In genomic region chr6:160454303-160454702, GRCh38 we compare ENCODE assay signal across 36 cellular contexts.
"Had no signal": no experiment of that assay in that cellular context is flagged by ENCODE, and none has a peak within 500 bp of the region (broad histone marks: within the 10 kb centered on the region; RNA-seq: fewer than 3 reads in every experiment).

No MANE protein-coding gene starts in this region.

- H3K27me3 ChIP-seq: body of pancreas, brain microvascular endothelial cell, breast epithelium had no signal

- H3K4me3 ChIP-seq: body of pancreas, breast epithelium had no signal

- ATAC-seq: activated CD4-positive, alpha-beta T cell treated with anti-CD3 and anti-CD28 coated beads for 36 hours; activated CD4-positive, CD25-positive, alpha-beta regulatory T cell treated with anti-CD3 and anti-CD28 coated beads, Interleukin-2, amount 50 U/mL, for 24 hours; activated CD8-positive, alpha-beta memory T cell treated with anti-CD3 and anti-CD28 coated beads, Interleukin-2, amount 10 ng/mL, durations not matched to agents 7 days and 5 days; activated CD8-positive, alpha-beta T cell treated with anti-CD3 and anti-CD28 coated beads, Interleukin-2, amount 10 ng/mL, durations not matched to agents 7 days and 5 days; activated naive CD8-positive, alpha-beta T cell treated with anti-CD3 and anti-CD28 coated beads, Interleukin-2, amount 50 U/mL, for 24 hours; body of pancreas; WTC11 had no signal

- H3K27ac ChIP-seq: body of pancreas, brain microvascular endothelial cell, breast epithelium, WERI-Rb-1 had no signal

- H3K4me3 Mint-ChIP-seq: activated CD4-positive, alpha-beta memory T cell treated with anti-CD3 and anti-CD28 coated beads, Interleukin-2, amount 10 ng/mL, durations not matched to agents 7 days and 5 days; activated CD4-positive, alpha-beta T cell treated with anti-CD3 and anti-CD28 coated beads for 36 hours; activated CD4-positive, alpha-beta T cell treated with anti-CD3 and anti-CD28 coated beads, Interleukin-2, amount 10 ng/mL, durations not matched to agents 7 days and 5 days; activated CD8-positive, alpha-beta memory T cell treated with anti-CD3 and anti-CD28 coated beads, Interleukin-2, amount 10 ng/mL, durations not matched to agents 7 days and 5 days; activated CD8-positive, alpha-beta T cell treated with anti-CD3 and anti-CD28 coated beads, Interleukin-2, amount 10 ng/mL, durations not matched to agents 7 days and 5 days; activated naive CD4-positive, alpha-beta T cell treated with anti-CD3 and anti-CD28 coated beads, Interleukin-2, amount 10 ng/mL, durations not matched to agents 7 days and 5 days; activated naive CD4-positive, alpha-beta T cell treated with anti-CD3 and anti-CD28 coated beads, Interleukin-2, amount 50 U/mL, for 24 hours; activated naive CD8-positive, alpha-beta T cell; activated naive CD8-positive, alpha-beta T cell treated with anti-CD3 and anti-CD28 coated beads, Interleukin-2, amount 10 ng/mL, durations not matched to agents 7 days and 5 days; activated naive CD8-positive, alpha-beta T cell treated with anti-CD3 and anti-CD28 coated beads, Interleukin-2, amount 50 U/mL, for 24 hours; activated T-cell treated with anti-CD3 and anti-CD28 coated beads, Interleukin-2, amount 50 U/mL, for 24 hours; T-helper 1 cell treated with Interleukin-12 subunit alpha and Interleukin-12 subunit beta and Interleukin-4 antibody, amounts not matched to agents 30 μg/mL and 1 μg/mL, for 36 hours; T-helper 2 cell treated with Interferon-gamma antibody and Interleukin-4, amounts not matched to agents 5 μg/mL and 100 μg/mL, for 36 hours; WTC11 had no signal

- H3K9me3 Mint-ChIP-seq: activated naive CD4-positive, alpha-beta T cell treated with anti-CD3 and anti-CD28 coated beads, Interleukin-2, amount 10 ng/mL, durations not matched to agents 7 days and 5 days; activated naive CD4-positive, alpha-beta T cell treated with anti-CD3 and anti-CD28 coated beads, Interleukin-2, amount 50 U/mL, for 24 hours; activated naive CD8-positive, alpha-beta T cell treated with anti-CD3 and anti-CD28 coated beads, Interleukin-2, amount 10 ng/mL, durations not matched to agents 7 days and 5 days; activated naive CD8-positive, alpha-beta T cell treated with anti-CD3 and anti-CD28 coated beads, Interleukin-2, amount 50 U/mL, for 24 hours; activated T-helper 2 cell treated with anti-CD3 and anti-CD28 coated beads, Interferon-gamma antibody, Interleukin-2, Interleukin-4, amounts not matched to agents 10 μg/mL and 5 μg/mL and 100 μg/mL, durations not matched to agents 14 hours and 24 hours and 36 hours; T-helper 1 cell treated with Interleukin-12 subunit alpha and Interleukin-12 subunit beta and Interleukin-4 antibody, amounts not matched to agents 30 μg/mL and 1 μg/mL, for 36 hours; T-helper 2 cell treated with Interferon-gamma antibody and Interleukin-4, amounts not matched to agents 5 μg/mL and 100 μg/mL, for 36 hours had no signal

- H3K36me3 ChIP-seq: brain microvascular endothelial cell, breast epithelium, WERI-Rb-1 had no signal

- H3K27ac Mint-ChIP-seq: activated CD4-positive, alpha-beta T cell treated with anti-CD3 and anti-CD28 coated beads for 36 hours; activated CD4-positive, alpha-beta T cell treated with anti-CD3 and anti-CD28 coated beads, Interleukin-2, amount 10 ng/mL, durations not matched to agents 7 days and 5 days; activated CD8-positive, alpha-beta memory T cell treated with anti-CD3 and anti-CD28 coated beads, Interleukin-2, amount 10 ng/mL, durations not matched to agents 7 days and 5 days; activated CD8-positive, alpha-beta T cell treated with anti-CD3 and anti-CD28 coated beads, Interleukin-2, amount 10 ng/mL, durations not matched to agents 7 days and 5 days; activated naive CD4-positive, alpha-beta T cell treated with anti-CD3 and anti-CD28 coated beads, Interleukin-2, amount 10 ng/mL, durations not matched to agents 7 days and 5 days; activated naive CD4-positive, alpha-beta T cell treated with anti-CD3 and anti-CD28 coated beads, Interleukin-2, amount 50 U/mL, for 24 hours; activated naive CD8-positive, alpha-beta T cell; activated naive CD8-positive, alpha-beta T cell treated with anti-CD3 and anti-CD28 coated beads, Interleukin-2, amount 10 ng/mL, durations not matched to agents 7 days and 5 days; activated naive CD8-positive, alpha-beta T cell treated with anti-CD3 and anti-CD28 coated beads, Interleukin-2, amount 50 U/mL, for 24 hours; activated T-cell treated with anti-CD3 and anti-CD28 coated beads, Interleukin-2, amount 50 U/mL, for 24 hours; activated T-helper 2 cell treated with anti-CD3 and anti-CD28 coated beads, Interferon-gamma antibody, Interleukin-2, Interleukin-4, amounts not matched to agents 10 μg/mL and 5 μg/mL and 100 μg/mL, durations not matched to agents 14 hours and 24 hours and 36 hours; T-helper 1 cell treated with Interleukin-12 subunit alpha and Interleukin-12 subunit beta and Interleukin-4 antibody, amounts not matched to agents 30 μg/mL and 1 μg/mL, for 36 hours; T-helper 2 cell treated with Interferon-gamma antibody and Interleukin-4, amounts not matched to agents 5 μg/mL and 100 μg/mL, for 36 hours; WTC11 had no signal

- H3K4me1 ChIP-seq: breast epithelium had no signal

- DNase-seq: activated CD4-positive, alpha-beta memory T cell treated with anti-CD3 and anti-CD28 coated beads, Interleukin-2, amount 10 ng/mL, durations not matched to agents 7 days and 5 days; activated CD4-positive, alpha-beta T cell treated with anti-CD3 and anti-CD28 coated beads for 1 hour; activated CD4-positive, alpha-beta T cell treated with anti-CD3 and anti-CD28 coated beads for 36 hours; activated CD4-positive, alpha-beta T cell treated with anti-CD3 and anti-CD28 coated beads for 48 hours; activated CD4-positive, alpha-beta T cell treated with anti-CD3 and anti-CD28 coated beads, Interleukin-2, amount 10 ng/mL, durations not matched to agents 7 days and 5 days; activated CD4-positive, alpha-beta T cell treated with anti-CD3 and anti-CD28 coated beads, Interleukin-2, amount 50 U/mL, for 48 hours; activated CD4-positive, CD25-positive, alpha-beta regulatory T cell; activated CD8-positive, alpha-beta memory T cell treated with anti-CD3 and anti-CD28 coated beads for 24 hours; activated CD8-positive, alpha-beta memory T cell treated with anti-CD3 and anti-CD28 coated beads, Interleukin-2, amount 10 ng/mL, durations not matched to agents 7 days and 5 days; activated CD8-positive, alpha-beta memory T cell treated with anti-CD3 and anti-CD28 coated beads, Interleukin-2, amount 50 U/mL, for 48 hours; activated CD8-positive, alpha-beta T cell treated with anti-CD3 and anti-CD28 coated beads, Interleukin-2, amount 10 ng/mL, durations not matched to agents 7 days and 5 days; activated effector memory CD4-positive, alpha-beta T cell treated with Interleukin-2 at 50 U/mL for 16 hours; activated gamma-delta T cell; activated naive CD4-positive, alpha-beta T cell treated with anti-CD3 and anti-CD28 coated beads, Interleukin-2, amount 10 ng/mL, durations not matched to agents 7 days and 5 days; activated naive CD4-positive, alpha-beta T cell treated with Interleukin-2 at 50 U/mL for 16 hours; activated naive CD8-positive, alpha-beta T cell treated with anti-CD3 and anti-CD28 coated beads, Interleukin-2, amount 10 ng/mL, durations not matched to agents 7 days and 5 days; activated naive CD8-positive, alpha-beta T cell treated with anti-CD3 and anti-CD28 coated beads, Interleukin-2, amount 50 U/mL, for 24 hours; activated T-cell treated with anti-CD3 and anti-CD28 coated beads, Interleukin-2, amount 50 U/mL, for 24 hours; activated T-cell treated with anti-CD3 and anti-CD28 coated beads, Interleukin-2, amount 50 U/mL, for 48 hours; amygdala; anterior cingulate cortex; body of pancreas; brain microvascular endothelial cell; central memory CD4-positive, alpha-beta T cell; T-helper 1 cell; T-helper 2 cell; T-helper 9 cell; WERI-Rb-1 had no signal

- H3K27me3 Mint-ChIP-seq: activated CD8-positive, alpha-beta memory T cell treated with anti-CD3 and anti-CD28 coated beads, Interleukin-2, amount 10 ng/mL, durations not matched to agents 7 days and 5 days; activated naive CD4-positive, alpha-beta T cell treated with anti-CD3 and anti-CD28 coated beads, Interleukin-2, amount 50 U/mL, for 24 hours had no signal

- H3K9me3 ChIP-seq: body of pancreas, breast epithelium had no signal
